Comparison of ENCODE assay signal across 16 cellular contexts in genomic region chr19:48186541-48186991, GRCh38. TPM values are rescaled to one million over a fixed set of nuclear protein-coding genes. Genes with fewer than 3 reads are reported as not detected.
DNase-seq lines count a peak whose midpoint lies in the region; ATAC-seq and TF ChIP-seq lines count a peak whose summit lies in the region.
"Had no signal": no experiment of that assay in that cellular context is flagged by ENCODE, and none has a peak within 500 bp of the region (broad histone marks: within the 10 kb centered on the region; RNA-seq: fewer than 3 reads in every experiment).

No MANE protein-coding gene starts in this region.

- in situ Hi-C loops in mammary epithelial cell (cut with MboI; ENCODE audit: low sequenced_read_pairs in 2 of 2): no loop called here

- no peaks in the 10 kb centered on the region for H3K4me1 ChIP-seq in mammary epithelial cell (ENCODE audit: insufficient read depth, low read length)
- no peaks in the 10 kb centered on the region for H3K4me1 ChIP-seq in effector memory CD4-positive, alpha-beta T cell (ENCODE audit: control insufficient read depth, insufficient read depth, low read length, poor library complexity, severe bottlenecking)
- H3K4me1 ChIP-seq: heart right ventricle, vagina had no signal

- H3K27ac ChIP-seq in mammary epithelial cell (ENCODE audit: insufficient read depth, low read depth, low read length): no peak overlapping the region
- no peak overlapping the region for H3K27ac ChIP-seq in effector memory CD4-positive, alpha-beta T cell (ENCODE audit: insufficient read depth, low read length, poor library complexity, severe bottlenecking)
- H3K27ac ChIP-seq: heart right ventricle, vagina had no signal

- DNase-seq in GM12865 (ENCODE audit: low read depth) (peak; percentile 44), GM20000 (ENCODE audit: low spot score) (peak; percentile 51), germinal center (ENCODE audit: low spot score) (peak; percentile 77), mammary epithelial cell (no peak), HuH-7 (ENCODE audit: low spot score) (no peak)
- DNase-seq in effector memory CD4-positive, alpha-beta T cell: no peak
- DNase-seq: activated CD4-positive, alpha-beta T cell treated with anti-CD3 and anti-CD28 coated beads for 36 hours; activated T-cell treated with anti-CD3 and anti-CD28 coated beads, Interleukin-2, amount 50 U/mL, for 72 hours; DMS79; heart right ventricle; MG63; OCI-M1; SW 1271 had no signal

- H3K4me2 ChIP-seq in mammary epithelial cell (ENCODE audit: insufficient read depth, low read depth, low read length): no peak overlapping the region

- H3K36me3 ChIP-seq in mammary epithelial cell (ENCODE audit: insufficient read depth, low read length): peaks cover 2% of the 10 kb centered on the region
- no peaks in the 10 kb centered on the region for H3K36me3 ChIP-seq in effector memory CD4-positive, alpha-beta T cell (ENCODE audit: control insufficient read depth, insufficient read depth, low read length)

- no peak overlapping the region for H3K9ac ChIP-seq in mammary epithelial cell (ENCODE audit: insufficient read depth, low read length)

- H3K4me3 ChIP-seq in GM12865 (ENCODE audit: low read depth, low read length) (no peak overlapping the region), mammary epithelial cell (replicated peaks in 1 of 3; ENCODE audit: insufficient read depth in 1 of 3, low read depth in 2 of 3, low read length in 3 of 3) (no peak overlapping the region)
- no peak overlapping the region for H3K4me3 ChIP-seq in effector memory CD4-positive, alpha-beta T cell (ENCODE audit: insufficient read depth, low read depth, low read length, poor library complexity, severe bottlenecking)
- H3K4me3 ChIP-seq: heart right ventricle, MG63, vagina had no signal

- WGBS in mammary epithelial cell (ENCODE audit: low coverage, missing lambda C conversion rate): 86% methylated on average over 3 of the region's 8 CpGs

- CTCF ChIA-PET in mammary epithelial cell (lab: Charles Lee; ENCODE audit: low non-redundant PET): no interaction called here

- H3K9me3 ChIP-seq in mammary epithelial cell (replicated peaks; ENCODE audit: insufficient read depth, low read length): no peaks in the 10 kb centered on the region
- peaks cover 3% of the 10 kb centered on the region for H3K9me3 ChIP-seq in effector memory CD4-positive, alpha-beta T cell (ENCODE audit: control insufficient read depth, low read length)
- H3K9me3 ChIP-seq: vagina had no signal

- no peaks in the 10 kb centered on the region for H3K79me2 ChIP-seq in mammary epithelial cell (ENCODE audit: insufficient read depth, low read length)

- dilution Hi-C loops in mammary epithelial cell (cut with HindIII; ENCODE audit: low sequenced_read_pairs): no loop called here

- H3K27me3 ChIP-seq in mammary epithelial cell (ENCODE audit: insufficient read depth, low read length): no peaks in the 10 kb centered on the region
- H3K27me3 ChIP-seq in effector memory CD4-positive, alpha-beta T cell (replicated peaks; ENCODE audit: control insufficient read depth, insufficient read depth, low read length, poor library complexity, severe bottlenecking): no peaks in the 10 kb centered on the region
- H3K27me3 ChIP-seq: heart right ventricle, MG63, vagina had no signal

- peak; percentile 44 for ATAC-seq in HG03460 (IDR thresholded peaks at IDR 0.05; ENCODE audit: unreplicated experiment)
- no peak for ATAC-seq in HG03045 (IDR thresholded peaks at IDR 0.05; ENCODE audit: unreplicated experiment)
- ATAC-seq: activated CD4-positive, alpha-beta T cell treated with anti-CD3 and anti-CD28 coated beads for 36 hours; heart right ventricle had no signal

- H4K20me1 ChIP-seq in mammary epithelial cell (ENCODE audit: insufficient read depth, low read length): no peaks in the 10 kb centered on the region

- TF ChIP-seq CTCF in GM12865 (IDR thresholded peaks at IDR 0.05; ENCODE audit: insufficient read depth, low read depth, low read length, missing control alignments) (no peak), GM20000 (IDR thresholded peaks at IDR 0.05; ENCODE audit: extremely low read depth, missing control alignments) (no peak), mammary epithelial cell (conservative IDR thresholded peaks at IDR 0.05 in 1 of 2, IDR thresholded peaks at IDR 0.05 in 1 of 2; ENCODE audit: extremely low read depth in 1 of 2, insufficient read depth in 1 of 2, low read depth in 1 of 2, low read length in 2 of 2) (no peak)

- intact Hi-C loops in mammary epithelial cell (cut with micrococcal nuclease): no loop called here

- BruUV-seq in mammary epithelial cell (replicated peaks; lab: Mats Ljungman, UMichigan): no TSS peak

- no peak overlapping the region for H2AFZ ChIP-seq in mammary epithelial cell (ENCODE audit: low read depth, low read length)

RNA-seq across cellular contexts. Expression of gene ZSWIM9, which starts 16.1 kb away (rescaled TPM):
- 1 to 10 TPM; 1.8 to 6.4 TPM for total RNA-seq in mammary epithelial cell
- 0.36 TPM for polyA plus RNA-seq in mammary epithelial cell
- 0.21 TPM for polyA minus RNA-seq in mammary epithelial cell

RNA-seq across cellular contexts. Expression of gene LIG1, which starts 16.4 kb away (rescaled TPM):
- 10 to 100 TPM; 14.0 to 55.7 TPM for total RNA-seq in mammary epithelial cell
- 46.2 TPM for polyA plus RNA-seq in mammary epithelial cell
- 32.1 TPM for polyA minus RNA-seq in mammary epithelial cell

Comparison
In these comparisons a context has a peak if more than half of its experiments do, and no peak if none do; other contexts are left out.
1. DNase-seq: peak in GM12865 (single experiment), GM20000 (single experiment) and germinal center (single experiment); none in mammary epithelial cell (single experiment), HuH-7 (single experiment) and effector memory CD4-positive, alpha-beta T cell (0 of 3).